Comparison of ENCODE assay signal across 32 cellular contexts in genomic region chr2:39676342-39676741, GRCh38. TPM values are rescaled to one million over a fixed set of nuclear protein-coding genes. Genes with fewer than 3 reads are reported as not detected.
"Had no signal": no experiment of that assay in that cellular context is flagged by ENCODE, and none has a peak within 500 bp of the region (broad histone marks: within the 10 kb centered on the region; RNA-seq: fewer than 3 reads in every experiment).

No MANE protein-coding gene starts in this region.

- H3K4me1 Mint-ChIP-seq: naive thymus-derived CD4-positive, alpha-beta T cell; natural killer cell; stimulated activated memory B cell treated with anti-CD40 and anti-IgM and Interleukin-4, amounts not matched to agents 10 μg/mL and 1 μg/mL and 100 μg/mL, for 72 hours; stimulated activated naive CD8-positive, alpha-beta T cell treated with anti-CD3 and anti-CD28 coated beads, Interleukin-15, amount 100 ng/mL, for 72 hours had no signal

- H3K27me3 Mint-ChIP-seq: progenitor cell of endocrine pancreas had no signal

- H3K4me1 ChIP-seq: neural progenitor cell, parathyroid adenoma, psoas muscle, spleen, suprapubic skin, tibial nerve, upper lobe of left lung, vagina had no signal

- H3K36me3 ChIP-seq: neural progenitor cell, ovary, spleen, suprapubic skin, thoracic aorta, thyroid gland, tibial nerve, upper lobe of left lung, vagina had no signal

- H3K4me3 Mint-ChIP-seq: naive thymus-derived CD4-positive, alpha-beta T cell; natural killer cell; nephron; neural progenitor cell; stimulated activated memory B cell treated with anti-CD40 and anti-IgM and Interleukin-4, amounts not matched to agents 10 μg/mL and 1 μg/mL and 100 μg/mL, for 72 hours; stimulated activated naive CD8-positive, alpha-beta T cell treated with anti-CD3 and anti-CD28 coated beads, Interleukin-15, amount 100 ng/mL, for 72 hours had no signal

- H3K27ac ChIP-seq: neural progenitor cell, ovary, parathyroid adenoma, psoas muscle, skin epidermis, spleen, suprapubic skin, thoracic aorta, thyroid gland, tibial nerve, upper lobe of left lung, vagina had no signal

- H3K4me3 ChIP-seq: neural progenitor cell, ovary, psoas muscle, skin epidermis, smooth muscle cell, spleen, suprapubic skin, thoracic aorta, thyroid gland, tibial nerve, upper lobe of left lung, vagina had no signal

- FAIRE-seq: urothelium cell line had no signal

- H3K27me3 ChIP-seq: neural progenitor cell, ovary, thyroid gland, upper lobe of left lung, vagina had no signal

- ATAC-seq: naive thymus-derived CD4-positive, alpha-beta T cell; natural killer cell; psoas muscle; right cardiac atrium; sciatic nerve; stimulated activated memory B cell treated with anti-CD40 and anti-IgM and Interleukin-4, amounts not matched to agents 10 μg/mL and 1 μg/mL and 100 μg/mL, for 72 hours; stimulated activated naive CD8-positive, alpha-beta T cell treated with anti-CD3 and anti-CD28 coated beads, Interleukin-15, amount 100 ng/mL, for 72 hours; stimulated activated naive CD8-positive, alpha-beta T cell treated with anti-CD3 and anti-CD28 coated beads, Interleukin-15, Interleukin-2, amounts not matched to agents 100 U/mL and 50 U/mL, for 24 hours had no signal

- H2AFZ ChIP-seq: neural progenitor cell, parathyroid adenoma had no signal

- H3K9ac ChIP-seq: neural progenitor cell, parathyroid adenoma had no signal

- H3K79me2 ChIP-seq: parathyroid adenoma had no signal

- H3K4me2 ChIP-seq: neural progenitor cell, smooth muscle cell had no signal

- H3K36me3 Mint-ChIP-seq: natural killer cell; stimulated activated memory B cell treated with anti-CD40 and anti-IgM and Interleukin-4, amounts not matched to agents 10 μg/mL and 1 μg/mL and 100 μg/mL, for 72 hours had no signal

- H3K9me3 ChIP-seq: ovary, psoas muscle, suprapubic skin, thoracic aorta, thyroid gland, upper lobe of left lung, vagina had no signal

- DNase-seq: naive thymus-derived CD4-positive, alpha-beta T cell; natural killer cell; occipital lobe; ovary; posterior cingulate gyrus; psoas muscle; right cardiac atrium; spleen; stimulated activated CD4-positive, alpha-beta T cell treated with anti-CD3 and anti-CD28 coated beads, Interleukin-12 subunit alpha, Interleukin-12 subunit beta, amount 100 ng/mL, for 4 hours; stimulated activated CD4-positive, alpha-beta T cell treated with anti-CD3 and anti-CD28 coated beads, Interleukin-1b, Interleukin-23, amount 100 ng/mL, for 48 hours; stimulated activated CD4-positive, alpha-beta T cell treated with anti-CD3 and anti-CD28 coated beads, Interleukin-4, amount 100 ng/mL, for 1 hour; stimulated activated CD4-positive, alpha-beta T cell treated with anti-CD3 and anti-CD28 coated beads, Interleukin-4, amount 100 ng/mL, for 4 hours; stimulated activated CD8-positive, alpha-beta memory T cell treated with anti-CD3 and anti-CD28 coated beads, Interleukin-4, amount 100 ng/mL, for 48 hours; stimulated activated naive CD4-positive, alpha-beta T cell; stimulated activated naive CD8-positive, alpha-beta T cell treated with anti-CD3 and anti-CD28 coated beads, Interleukin-15, amount 100 ng/mL, for 72 hours; stimulated activated naive CD8-positive, alpha-beta T cell treated with anti-CD3 and anti-CD28 coated beads, Interleukin-15, Interleukin-2, amounts not matched to agents 100 U/mL and 50 U/mL, for 24 hours; thyroid gland; trophoblast cell; upper lobe of left lung had no signal

- H3K27ac Mint-ChIP-seq: naive thymus-derived CD4-positive, alpha-beta T cell; natural killer cell; nephron; neural progenitor cell; progenitor cell of endocrine pancreas; stimulated activated memory B cell treated with anti-CD40 and anti-IgM and Interleukin-4, amounts not matched to agents 10 μg/mL and 1 μg/mL and 100 μg/mL, for 72 hours; stimulated activated naive CD8-positive, alpha-beta T cell treated with anti-CD3 and anti-CD28 coated beads, Interleukin-15, amount 100 ng/mL, for 72 hours had no signal

RNA-seq across cellular contexts. Expression of gene TMEM178A, which starts 10.6 kb away (rescaled TPM):
- polyA plus RNA-seq: naive thymus-derived CD4-positive, alpha-beta T cell had no signal
